In the genomic region with DNA sequence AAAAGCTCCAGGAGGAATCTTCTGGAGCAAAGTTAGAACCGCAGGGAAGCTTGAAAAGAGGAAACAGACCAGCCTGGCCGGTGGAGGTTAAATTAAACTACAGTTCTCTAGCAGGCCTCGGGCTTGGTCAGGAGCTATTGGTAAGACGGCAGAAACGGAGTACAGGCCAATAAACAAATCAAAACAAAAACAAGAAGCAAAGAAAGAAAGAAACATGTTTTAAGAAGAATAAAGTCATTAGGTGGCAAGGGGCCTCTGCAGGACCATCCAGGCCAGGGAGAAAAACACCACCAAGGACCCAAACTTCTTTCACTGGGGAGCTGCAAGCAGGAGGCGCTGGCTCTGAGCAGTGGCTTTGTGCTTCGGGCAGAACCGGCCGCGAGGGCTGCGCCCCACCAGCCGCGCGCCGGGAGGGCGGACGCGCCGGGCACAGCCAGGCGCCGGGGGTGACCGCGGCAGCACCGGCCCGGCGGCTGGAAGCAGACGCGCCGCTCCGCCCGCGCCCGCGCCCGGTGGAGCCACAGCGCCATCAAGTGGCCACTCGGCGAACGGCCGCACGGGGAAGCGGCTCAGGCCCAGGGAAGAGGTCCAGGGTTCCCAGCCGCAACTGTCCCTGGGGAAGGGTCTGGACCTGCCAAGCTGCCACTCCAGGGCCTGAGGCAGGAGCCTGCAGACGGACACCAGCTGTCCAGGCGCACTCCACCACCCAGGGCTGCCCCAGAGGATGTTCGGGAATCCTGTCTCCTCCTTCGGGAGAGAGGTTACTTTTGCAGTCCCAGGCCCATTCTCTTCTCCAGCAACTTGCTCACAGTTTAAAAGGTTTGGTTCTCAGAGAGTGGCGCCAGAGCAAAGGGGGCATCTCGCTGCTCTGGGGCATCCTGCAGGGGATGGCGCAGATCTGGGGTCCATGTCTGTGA, we compare ENCODE assay signal across 8 cellular contexts.
DNase-seq lines count a peak whose midpoint lies in the region; TF ChIP-seq lines count a peak whose summit lies in the region.

No MANE protein-coding gene starts in this region.

- DNase-seq in HAP-1 (ENCODE audit: low spot score in 2 of 2) (peak; percentile 19 to 73), MM.1S (peak; percentile 78), T follicular helper cell (ENCODE audit: low read depth) (peak; percentile 10), amygdala (lab: John Stamatoyannopoulos, UW) (peak in 51 of 56 donors; percentile 28 to 89 (median 69)), right atrium auricular region (ENCODE audit: low spot score) (peak; percentile 80), NCI-H146 (lab: John Stamatoyannopoulos, UW) (no peak)

- H3K4me1 ChIP-seq in HAP-1 = no peaks in the 10 kb centered on the region
- H3K4me1 ChIP-seq in MM.1S (ENCODE audit: low read length) = peaks cover 3% of the 10 kb centered on the region; the same call in 1 of the 2 replicates
- peaks cover 0 to 8% of the 10 kb centered on the region in 2 donors for H3K4me1 ChIP-seq in right atrium auricular region
- no peaks in the 10 kb centered on the region for H3K4me1 ChIP-seq in rectal smooth muscle tissue (ENCODE audit: control insufficient read depth, insufficient read depth, low read length)

- H2AFZ ChIP-seq in MM.1S (ENCODE audit: low read length) = no peak overlapping the region

- H3K9me3 ChIP-seq in HAP-1 (no peaks in the 10 kb centered on the region), MM.1S (replicated peaks; ENCODE audit: insufficient read depth, low read length) (no peaks in the 10 kb centered on the region), right atrium auricular region (no peaks in the 10 kb centered on the region)

- no peaks in the 10 kb centered on the region for H3F3A ChIP-seq in MM.1S (ENCODE audit: insufficient read depth, low read length)

- H3K9ac ChIP-seq in MM.1S (ENCODE audit: low read length) = no peak overlapping the region
- H3K9ac ChIP-seq in rectal smooth muscle tissue (ENCODE audit: low read length) = no peak overlapping the region

- H3K36me3 ChIP-seq in HAP-1 (replicated peaks) (no peaks in the 10 kb centered on the region), MM.1S (replicated peaks; ENCODE audit: insufficient read depth, low read length) (no peaks in the 10 kb centered on the region), right atrium auricular region (no peaks in the 10 kb centered on the region), rectal smooth muscle tissue (ENCODE audit: control insufficient read depth, insufficient read depth, low read length) (no peaks in the 10 kb centered on the region)

- in situ Hi-C loops in HAP-1 (cut with MboI; ENCODE audit: low sequenced_read_pairs) = loop anchor here (10.0 kb wide), 1 partner anchor 1905 kb away; no protein-coding TSS in a partner anchor

- H3K27me3 ChIP-seq in HAP-1 (ENCODE audit: low read depth) = no peaks in the 10 kb centered on the region
- H3K27me3 ChIP-seq in MM.1S (replicated peaks; ENCODE audit: insufficient read depth, low read length) = no peaks in the 10 kb centered on the region
- no peaks in the 10 kb centered on the region for H3K27me3 ChIP-seq in right atrium auricular region
- H3K27me3 ChIP-seq in rectal smooth muscle tissue (ENCODE audit: control insufficient read depth, insufficient read depth, low read length) = no peaks in the 10 kb centered on the region

- peaks cover 83% of the 10 kb centered on the region for H3K79me2 ChIP-seq in MM.1S (ENCODE audit: low read length)

- peak overlapping the region; percentile 57; the same call in 1 of the 2 replicates for H3K4me2 ChIP-seq in MM.1S (ENCODE audit: low read depth, low read length)

- H3K4me3 ChIP-seq in HAP-1 = no peak overlapping the region
- peak overlapping the region; percentile 14; the same call in 1 of the 2 replicates for H3K4me3 ChIP-seq in MM.1S (ENCODE audit: low read length)
- H3K4me3 ChIP-seq in right atrium auricular region = peak overlapping the region in 1 of 2 donors; percentile 21
- H3K4me3 ChIP-seq in rectal smooth muscle tissue (ENCODE audit: low read length) = peak overlapping the region; percentile 44

- H4K20me1 ChIP-seq in MM.1S (ENCODE audit: insufficient read depth, low read length) = peaks cover 16% of the 10 kb centered on the region

- H3K27ac ChIP-seq in MM.1S (ENCODE audit: low read length) = no peak overlapping the region
- no peak overlapping the region for H3K27ac ChIP-seq in right atrium auricular region
- no peak overlapping the region for H3K27ac ChIP-seq in rectal smooth muscle tissue (ENCODE audit: low read depth, low read length)

- H3K9me2 ChIP-seq in MM.1S (replicated peaks; ENCODE audit: insufficient read depth, low read length) = no peaks in the 10 kb centered on the region

- peak; percentile 83 for TF ChIP-seq CTCF in GM12872 (IDR thresholded peaks at IDR 0.05; ENCODE audit: insufficient read depth, low read depth, low read length)
- peak; percentile 62 for TF ChIP-seq CTCF in MM.1S (IDR thresholded peaks at IDR 0.05; ENCODE audit: low read length)
- TF ChIP-seq CTCF in right atrium auricular region (IDR thresholded peaks at IDR 0.05) = peak; percentile 88 to 95
